ENCODE assay signal across 11 cellular contexts in genomic region chr14:90905531-90905930, GRCh38.
DNase-seq lines count a peak whose midpoint lies in the region; ATAC-seq and TF ChIP-seq lines count a peak whose summit lies in the region.
"Had no signal": no experiment of that assay in that cellular context is flagged by ENCODE, and none has a peak within 500 bp of the region (broad histone marks: within the 10 kb centered on the region; RNA-seq: fewer than 3 reads in every experiment).

No MANE protein-coding gene starts in this region.

- peaks cover 0 to 9% (median 3%) of the 10 kb centered on the region in 4 donors for H3K4me1 Mint-ChIP-seq in CD4-positive, alpha-beta memory T cell

- H3K4me1 ChIP-seq in CD4-positive, alpha-beta memory T cell (ENCODE audit: insufficient read depth, low read length) = no peaks in the 10 kb centered on the region
- H3K4me1 ChIP-seq in stomach = peaks cover 0 to 3% (median 0%) of the 10 kb centered on the region in 4 donors
- H3K4me1 ChIP-seq: BLaER1 treated with 17β-estradiol and CSF1 and Interleukin-3, amounts not matched to agents 10 nM and 100 nM had no signal

- no peak for DNase-seq in CD4-positive, alpha-beta memory T cell
- DNase-seq in HK-2 (ENCODE audit: unreplicated experiment) = no peak
- DNase-seq in NCI-H524 (lab: John Stamatoyannopoulos, UW) = no peak
- no peak for DNase-seq in stimulated activated CD4-positive, alpha-beta T cell treated with anti-CD3 and anti-CD28 coated beads, Interleukin-4, amount 100 ng/mL, for 1 hour
- DNase-seq in stomach = no peak
- DNase-seq: NCI-H1417 treated with DMSO at 0.1 percent for 48 hours, SIG-M5 had no signal

- H3K36me3 ChIP-seq in CD4-positive, alpha-beta memory T cell (ENCODE audit: insufficient read depth, low read length) = peaks cover 10% of the 10 kb centered on the region
- H3K36me3 ChIP-seq in stomach = peaks cover 0 to 23% (median 10%) of the 10 kb centered on the region in 4 donors
- H3K36me3 ChIP-seq: BLaER1 treated with 17β-estradiol and CSF1 and Interleukin-3, amounts not matched to agents 10 nM and 100 nM had no signal

- no peaks in the 10 kb centered on the region for H3K27me3 ChIP-seq in CD4-positive, alpha-beta memory T cell (ENCODE audit: insufficient read depth, low read length)
- no peaks in the 10 kb centered on the region for H3K27me3 ChIP-seq in stomach
- H3K27me3 ChIP-seq: BLaER1 treated with 17β-estradiol and CSF1 and Interleukin-3, amounts not matched to agents 10 nM and 100 nM had no signal

- ATAC-seq in GM19023 (IDR thresholded peaks at IDR 0.05; ENCODE audit: unreplicated experiment) (peak; percentile 64), HG02642 (IDR thresholded peaks at IDR 0.05; ENCODE audit: poor library complexity, unreplicated experiment) (peak; percentile 76), HG03571 (IDR thresholded peaks at IDR 0.05; ENCODE audit: unreplicated experiment) (peak; percentile 88)

- H3K36me3 Mint-ChIP-seq in CD4-positive, alpha-beta memory T cell = peaks cover 9 to 30% of the 10 kb centered on the region in 2 donors

- H3K27me3 Mint-ChIP-seq in CD4-positive, alpha-beta memory T cell = no peaks in the 10 kb centered on the region

- no peak for TF ChIP-seq EP300 in stomach (IDR thresholded peaks at IDR 0.05)

- H3K27ac Mint-ChIP-seq in CD4-positive, alpha-beta memory T cell = peak overlapping the region in 5 of 7 donors; percentile 0 to 73 (median 11)

- H3K9me3 Mint-ChIP-seq in CD4-positive, alpha-beta memory T cell = no peaks in the 10 kb centered on the region

- CTCF ChIA-PET in CD4-positive, alpha-beta memory T cell (lab: Charles Lee; ENCODE audit: partially characterized antibody) = interaction anchor here (0.7 to 8.5 kb wide), 3 partner anchors 234 to 382 kb away, joined by 3 to 246 read pairs (median 5); no protein-coding TSS in a partner anchor

- no peak overlapping the region for H3K27ac ChIP-seq in CD4-positive, alpha-beta memory T cell (ENCODE audit: low read depth, low read length)
- H3K27ac ChIP-seq in stomach = no peak overlapping the region
- H3K27ac ChIP-seq: BLaER1 treated with 17β-estradiol and CSF1 and Interleukin-3, amounts not matched to agents 10 nM and 100 nM had no signal

- H3K4me3 Mint-ChIP-seq in CD4-positive, alpha-beta memory T cell = peak overlapping the region in 1 of 8 donors; percentile 11

- no peak for TF ChIP-seq CTCF in stomach (IDR thresholded peaks at IDR 0.05)

- intact Hi-C loops in CD4-positive, alpha-beta memory T cell (cut with micrococcal nuclease) = no loop called here
- intact Hi-C loops in stomach (cut with DNase I; ENCODE audit: low total_unique reads) = loop anchor here (10.0 kb wide), 1 partner anchor 379 kb away; no protein-coding TSS in a partner anchor

- POLR2A ChIA-PET in CD4-positive, alpha-beta memory T cell (lab: Charles Lee; ENCODE audit: partially characterized antibody) = no interaction called here

- H3K4me3 ChIP-seq in CD4-positive, alpha-beta memory T cell (ENCODE audit: low read length in 2 of 2) = no peak overlapping the region
- H3K4me3 ChIP-seq in stomach = no peak overlapping the region
- H3K4me3 ChIP-seq: BLaER1 treated with 17β-estradiol and CSF1 and Interleukin-3, amounts not matched to agents 10 nM and 100 nM had no signal

- H3K9me3 ChIP-seq in CD4-positive, alpha-beta memory T cell (ENCODE audit: control insufficient read depth in 1 of 2, low read length in 2 of 2) = no peaks in the 10 kb centered on the region
- H3K9me3 ChIP-seq in stomach = no peaks in the 10 kb centered on the region
- H3K9me3 ChIP-seq: BLaER1 treated with 17β-estradiol and CSF1 and Interleukin-3, amounts not matched to agents 10 nM and 100 nM had no signal

- no peak for TF ChIP-seq POLR2A in stomach (IDR thresholded peaks at IDR 0.05)
